13 cellular contexts compared by ENCODE assay signal in genomic region chr12:56443208-56443607, GRCh38. TPM values are rescaled to one million over a fixed set of nuclear protein-coding genes. Genes with fewer than 3 reads are reported as not detected.
"Had no signal": no experiment of that assay in that cellular context is flagged by ENCODE, and none has a peak within 500 bp of the region (broad histone marks: within the 10 kb centered on the region; RNA-seq: fewer than 3 reads in every experiment).

No MANE protein-coding gene starts in this region.

RNA-seq across cellular contexts. Expression of gene MIP, which starts 11.2 kb away (rescaled TPM):
- total RNA-seq: chondrocyte; colonic mucosa; endodermal cell; endothelial cell of umbilical vein; kidney epithelial cell; left lung; lower leg skin; mesenteric fat pad; naive thymus-derived CD8-positive, alpha-beta T cell; upper lobe of left lung had no signal
- polyA plus RNA-seq: naive thymus-derived CD8-positive, alpha-beta T cell; neural cell; ovary had no signal

RNA-seq across cellular contexts. Expression of gene GLS2, which starts 44.8 kb away (rescaled TPM):
- total RNA-seq: mesenteric fat pad, myocyte had no signal
